ENCODE assay signal across 8 cellular contexts in genomic region chr1:100866041-100866900, GRCh38. TPM values are rescaled to one million over a fixed set of nuclear protein-coding genes. Genes with fewer than 3 reads are reported as not detected.
A peak's percentile ranks its signal among the peaks of the same experiment; 100 is the strongest.
DNase-seq lines count a peak whose midpoint lies in the region; ATAC-seq and TF ChIP-seq lines count a peak whose summit lies in the region.

No MANE protein-coding gene starts in this region.

- in situ Hi-C loops in SK-MEL-5 (cut with HindIII; ENCODE audit: low pct_unique_long_range_greater_than_20kb, low sequenced_read_pairs) (loop anchor here (25.0 kb wide), 1 partner anchor 404 kb away; no protein-coding TSS in a partner anchor), gastrocnemius medialis (cut with MboI; ENCODE audit: low sequenced_read_pairs in 4 of 4) (loop anchor here (5.0 to 25.0 kb wide), 8 partner anchors 254 to 1061 kb away; no protein-coding TSS in a partner anchor)

- H3K9me3 ChIP-seq in gastrocnemius medialis: no peaks in the 10 kb centered on the region

- peak; percentile 11 for DNase-seq in SHP77 treated with DMSO at 0.1 percent for 48 hours (lab: John Stamatoyannopoulos, UW)
- no peak for DNase-seq in SHP77 (lab: John Stamatoyannopoulos, UW)
- peak; percentile 29 for DNase-seq in SK-MEL-5 (ENCODE audit: low read depth, low spot score)
- peak; percentile 77 for DNase-seq in fibroblast of the aortic adventitia (ENCODE audit: low read depth)
- no peak for DNase-seq in gastrocnemius medialis
- no peak for DNase-seq in activated T-cell treated with anti-CD3 and anti-CD28 coated beads, Interleukin-2, amount 50 U/mL, for 24 hours

- no peak for TF ChIP-seq POLR2A in gastrocnemius medialis (IDR thresholded peaks at IDR 0.05)

- ATAC-seq in HG03159 (IDR thresholded peaks at IDR 0.05; ENCODE audit: unreplicated experiment) (peak; percentile 68), gastrocnemius medialis (peak in 1 of 2 donors; percentile 44), GM19452 (IDR thresholded peaks at IDR 0.05; ENCODE audit: unreplicated experiment) (no peak)

- no peaks in the 10 kb centered on the region for H3K27me3 Mint-ChIP-seq in activated T-cell treated with anti-CD3 and anti-CD28 coated beads, Interleukin-2, amount 50 U/mL, for 24 hours

- no peaks in the 10 kb centered on the region for H3K36me3 Mint-ChIP-seq in activated T-cell treated with anti-CD3 and anti-CD28 coated beads, Interleukin-2, amount 50 U/mL, for 24 hours (ENCODE audit: low read depth)

- no peak overlapping the region for H3K4me3 ChIP-seq in fibroblast of the aortic adventitia (ENCODE audit: low read depth, low read length)
- no peak overlapping the region for H3K4me3 ChIP-seq in gastrocnemius medialis

- H3K27ac ChIP-seq in gastrocnemius medialis: no peak overlapping the region

- no peaks in the 10 kb centered on the region for H3K27me3 ChIP-seq in gastrocnemius medialis

- no peaks in the 10 kb centered on the region for H3K36me3 ChIP-seq in gastrocnemius medialis

- no peak overlapping the region for H3K27ac Mint-ChIP-seq in activated T-cell treated with anti-CD3 and anti-CD28 coated beads, Interleukin-2, amount 50 U/mL, for 24 hours

- peaks cover 3% of the 10 kb centered on the region for H3K4me1 Mint-ChIP-seq in activated T-cell treated with anti-CD3 and anti-CD28 coated beads, Interleukin-2, amount 50 U/mL, for 24 hours (ENCODE audit: low read depth)

- peaks cover 0 to 4% of the 10 kb centered on the region in 2 donors for H3K4me1 ChIP-seq in gastrocnemius medialis

- H3K9me3 Mint-ChIP-seq in activated T-cell treated with anti-CD3 and anti-CD28 coated beads, Interleukin-2, amount 50 U/mL, for 24 hours: no peaks in the 10 kb centered on the region

- intact Hi-C loops in gastrocnemius medialis (cut with DNase I; ENCODE audit: low total_unique reads): loop anchor here (5.0 kb wide), 1 partner anchor 259 kb away; no protein-coding TSS in a partner anchor

- H3K4me3 Mint-ChIP-seq in activated T-cell treated with anti-CD3 and anti-CD28 coated beads, Interleukin-2, amount 50 U/mL, for 24 hours: no peak overlapping the region

- peak; percentile 50 for TF ChIP-seq CTCF in fibroblast of the aortic adventitia (IDR thresholded peaks at IDR 0.05; ENCODE audit: insufficient read depth, low read length)
- TF ChIP-seq CTCF in gastrocnemius medialis (IDR thresholded peaks at IDR 0.05 in 4 of 5, conservative IDR thresholded peaks at IDR 0.05 in 1 of 5): peak in 4 of 5 experiments; percentile 26 to 46 (median 41)

RNA-seq across cellular contexts. Expression of gene EXTL2, which starts 28.4 kb away (rescaled TPM):
- 14.4 and 17.2 TPM in 2 replicates for total RNA-seq in SK-MEL-5 (2014; rRNA removed; shearing (Covaris generic))
- polyA plus RNA-seq in SK-MEL-5 (2015; cell fraction: cytosol; rRNA removed): 13.6 and 16.3 TPM in 2 replicates
- polyA plus RNA-seq in SK-MEL-5 (2015; cell fraction: nucleus; rRNA removed): 60.4 and 72.0 TPM in 2 replicates
- total RNA-seq in fibroblast of the aortic adventitia (ENCODE audit: low replicate concordance) (12.2 and 34.1 TPM in 2 replicates), gastrocnemius medialis (1 to 10 TPM; 1.7 to 4.9 (median 3.4) TPM)

RNA-seq across cellular contexts. Expression of gene SLC30A7, which starts 29.6 kb away (rescaled TPM):
- 33.4 and 36.8 TPM in 2 replicates for total RNA-seq in SK-MEL-5 (2014; rRNA removed; shearing (Covaris generic))
- 12.6 and 19.8 TPM in 2 replicates for polyA plus RNA-seq in SK-MEL-5 (2015; cell fraction: cytosol; rRNA removed)
- polyA plus RNA-seq in SK-MEL-5 (2015; cell fraction: nucleus; rRNA removed): 17.6 and 18.4 TPM in 2 replicates
- total RNA-seq in fibroblast of the aortic adventitia (ENCODE audit: low replicate concordance) (14.6 and 75.3 TPM in 2 replicates), gastrocnemius medialis (1 to 10 TPM; 1.5 to 6.2 (median 3.5) TPM)

Comparison
In these comparisons a context has a peak if more than half of its experiments do, and no peak if none do; other contexts are left out.
1. DNase-seq: peak in SHP77 treated with DMSO at 0.1 percent for 48 hours (single experiment), SK-MEL-5 (single experiment) and fibroblast of the aortic adventitia (single experiment); none in SHP77 (0 of 2), gastrocnemius medialis (0 of 2) and activated T-cell treated with anti-CD3 and anti-CD28 coated beads, Interleukin-2, amount 50 U/mL, for 24 hours (single experiment).